ENCODE assay signal across 22 cellular contexts in the genomic region with DNA sequence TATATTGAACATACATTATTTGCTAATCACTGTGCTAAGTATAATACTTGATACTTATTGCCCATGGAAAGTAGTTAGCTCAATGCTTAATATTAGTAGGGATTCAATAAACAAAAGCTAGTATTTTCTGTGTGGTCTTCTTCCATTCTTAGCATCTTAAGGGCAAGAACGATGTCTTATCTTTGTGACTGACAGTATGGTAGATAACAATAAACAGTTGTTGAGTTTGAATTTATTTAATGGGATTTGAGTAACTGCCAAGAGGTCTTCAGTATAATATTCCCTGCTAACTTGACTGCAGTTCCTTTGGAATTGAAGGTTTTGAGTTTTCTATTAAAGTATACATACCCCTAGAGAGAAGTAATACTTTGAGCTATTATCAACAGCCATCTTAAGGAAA.
DNase-seq lines count a peak whose midpoint lies in the region; ATAC-seq lines count a peak whose summit lies in the region.
"Had no signal": no experiment of that assay in that cellular context is flagged by ENCODE, and none has a peak within 500 bp of the region (broad histone marks: within the 10 kb centered on the region; RNA-seq: fewer than 3 reads in every experiment).

No MANE protein-coding gene starts in this region.

- peaks cover under 1 to 30% of the 10 kb centered on the region in 2 donors for H3K4me1 ChIP-seq in naive thymus-derived CD4-positive, alpha-beta T cell (ENCODE audit: control insufficient read depth in 2 of 2, insufficient read depth in 2 of 2, low read length in 2 of 2)

- no peaks in the 10 kb centered on the region for H3K9me3 Mint-ChIP-seq in activated naive CD8-positive, alpha-beta T cell (ENCODE audit: low read depth)
- no peaks in the 10 kb centered on the region for H3K9me3 Mint-ChIP-seq in activated naive CD8-positive, alpha-beta T cell treated with anti-CD3 and anti-CD28 coated beads, Interleukin-2, amount 50 U/mL, for 24 hours
- H3K9me3 Mint-ChIP-seq in naive thymus-derived CD4-positive, alpha-beta T cell: no peaks in the 10 kb centered on the region
- H3K9me3 Mint-ChIP-seq: IgD-negative memory B cell had no signal

- no peak overlapping the region for H3K27ac ChIP-seq in naive thymus-derived CD4-positive, alpha-beta T cell (ENCODE audit: low read depth, low read length)
- H3K27ac ChIP-seq: BLaER1, HL-60 had no signal

- H3K4me3 Mint-ChIP-seq in activated naive CD8-positive, alpha-beta T cell: no peak overlapping the region
- no peak overlapping the region for H3K4me3 Mint-ChIP-seq in activated naive CD8-positive, alpha-beta T cell treated with anti-CD3 and anti-CD28 coated beads, Interleukin-2, amount 50 U/mL, for 24 hours
- H3K4me3 Mint-ChIP-seq in naive thymus-derived CD4-positive, alpha-beta T cell: peak overlapping the region in 4 of 10 donors; percentile 6 to 32 (median 11)
- H3K4me3 Mint-ChIP-seq: CD4-positive, CD25-positive, alpha-beta regulatory T cell; IgD-negative memory B cell had no signal

- H3K27me3 Mint-ChIP-seq in activated naive CD8-positive, alpha-beta T cell: no peaks in the 10 kb centered on the region
- H3K27me3 Mint-ChIP-seq in activated naive CD8-positive, alpha-beta T cell treated with anti-CD3 and anti-CD28 coated beads, Interleukin-2, amount 50 U/mL, for 24 hours: no peaks in the 10 kb centered on the region
- H3K27me3 Mint-ChIP-seq in naive thymus-derived CD4-positive, alpha-beta T cell: no peaks in the 10 kb centered on the region
- H3K27me3 Mint-ChIP-seq: CD4-positive, CD25-positive, alpha-beta regulatory T cell; IgD-negative memory B cell had no signal

- POLR2A ChIA-PET in naive thymus-derived CD4-positive, alpha-beta T cell (lab: Charles Lee): interaction anchor here (0.6 to 1.8 kb wide), 2 partner anchors 11 to 33 kb away, joined by 3 to 6 read pairs; no protein-coding TSS in a partner anchor

- no peaks in the 10 kb centered on the region for H3K36me3 ChIP-seq in naive thymus-derived CD4-positive, alpha-beta T cell (ENCODE audit: control insufficient read depth in 2 of 3, insufficient read depth in 3 of 3, low read length in 3 of 3)

- no peak for ATAC-seq in activated naive CD8-positive, alpha-beta T cell treated with anti-CD3 and anti-CD28 coated beads, Interleukin-2, amount 50 U/mL, for 24 hours
- ATAC-seq in naive thymus-derived CD4-positive, alpha-beta T cell: no peak
- ATAC-seq: PC-3 had no signal

- intact Hi-C loops in naive thymus-derived CD4-positive, alpha-beta T cell (cut with micrococcal nuclease): no loop called here

- no peaks in the 10 kb centered on the region for H3K27me3 ChIP-seq in naive thymus-derived CD4-positive, alpha-beta T cell (ENCODE audit: control insufficient read depth in 2 of 2, insufficient read depth in 2 of 2, low read length in 2 of 2)
- H3K27me3 ChIP-seq: BLaER1 had no signal

- H3K27ac Mint-ChIP-seq in activated naive CD8-positive, alpha-beta T cell: peak overlapping the region; percentile 4
- H3K27ac Mint-ChIP-seq in activated naive CD8-positive, alpha-beta T cell treated with anti-CD3 and anti-CD28 coated beads, Interleukin-2, amount 50 U/mL, for 24 hours: no peak overlapping the region
- H3K27ac Mint-ChIP-seq in naive thymus-derived CD4-positive, alpha-beta T cell: peak overlapping the region in 6 of 9 donors; percentile 1 to 32 (median 20)
- H3K27ac Mint-ChIP-seq: CD4-positive, CD25-positive, alpha-beta regulatory T cell; IgD-negative memory B cell had no signal

- H3K36me3 Mint-ChIP-seq in activated naive CD8-positive, alpha-beta T cell: peaks cover 13% of the 10 kb centered on the region
- peaks cover 14% of the 10 kb centered on the region for H3K36me3 Mint-ChIP-seq in activated naive CD8-positive, alpha-beta T cell treated with anti-CD3 and anti-CD28 coated beads, Interleukin-2, amount 50 U/mL, for 24 hours (ENCODE audit: low read depth)
- peaks cover 0 to 41% (median 25%) of the 10 kb centered on the region in 5 donors for H3K36me3 Mint-ChIP-seq in naive thymus-derived CD4-positive, alpha-beta T cell

- H3K4me3 ChIP-seq in naive thymus-derived CD4-positive, alpha-beta T cell (ENCODE audit: low read length): no peak overlapping the region
- H3K4me3 ChIP-seq: BLaER1 had no signal

- H3K9me3 ChIP-seq in naive thymus-derived CD4-positive, alpha-beta T cell (ENCODE audit: control insufficient read depth in 2 of 3, low read length in 3 of 3): no peaks in the 10 kb centered on the region
- H3K9me3 ChIP-seq: SK-N-SH had no signal

- H3K4me1 Mint-ChIP-seq in activated naive CD8-positive, alpha-beta T cell (ENCODE audit: low read depth): peaks cover 74% of the 10 kb centered on the region
- H3K4me1 Mint-ChIP-seq in activated naive CD8-positive, alpha-beta T cell treated with anti-CD3 and anti-CD28 coated beads, Interleukin-2, amount 50 U/mL, for 24 hours: peaks cover 58% of the 10 kb centered on the region
- H3K4me1 Mint-ChIP-seq in naive thymus-derived CD4-positive, alpha-beta T cell: peaks cover 55 to 92% (median 74%) of the 10 kb centered on the region in 7 donors

- no peak for DNase-seq in activated naive CD8-positive, alpha-beta T cell treated with anti-CD3 and anti-CD28 coated beads, Interleukin-2, amount 50 U/mL, for 24 hours
- peak; percentile 62 for DNase-seq in amniotic epithelial cell (ENCODE audit: low read depth)
- DNase-seq in naive thymus-derived CD4-positive, alpha-beta T cell: no peak
- DNase-seq in amniotic stem cell (lab: John Stamatoyannopoulos, UW): no peak
- DNase-seq in GOT3 (lab: John Stamatoyannopoulos, UW): no peak
- no peak for DNase-seq in NCI-H1417 (lab: John Stamatoyannopoulos, UW)
- DNase-seq: CD4-positive, CD25-positive, alpha-beta regulatory T cell; H7; Karpas-422; NCI-H1092 treated with DMSO at 0.1 percent for 48 hours; NCI-H1436 treated with DMSO at 0.1 percent for 48 hours; NCI-H187 treated with DMSO at 0.1 percent for 48 hours; NCI-H2171 treated with DMSO at 0.1 percent for 48 hours; NCI-H524; NCI-H82; NK-92 treated with Interleukin-12 subunit alpha and Interleukin-12 subunit beta, amount 100 ng/mL, for 24 hours; PC-3; SK-N-SH had no signal

- CTCF ChIA-PET in naive thymus-derived CD4-positive, alpha-beta T cell (lab: Charles Lee): interaction anchor here (0.6 to 1.5 kb wide), 2 partner anchors 104 to 117 kb away, joined by 3 to 12 read pairs; no protein-coding TSS in a partner anchor
